1 cellular context compared by ENCODE assay signal in the genomic region with DNA sequence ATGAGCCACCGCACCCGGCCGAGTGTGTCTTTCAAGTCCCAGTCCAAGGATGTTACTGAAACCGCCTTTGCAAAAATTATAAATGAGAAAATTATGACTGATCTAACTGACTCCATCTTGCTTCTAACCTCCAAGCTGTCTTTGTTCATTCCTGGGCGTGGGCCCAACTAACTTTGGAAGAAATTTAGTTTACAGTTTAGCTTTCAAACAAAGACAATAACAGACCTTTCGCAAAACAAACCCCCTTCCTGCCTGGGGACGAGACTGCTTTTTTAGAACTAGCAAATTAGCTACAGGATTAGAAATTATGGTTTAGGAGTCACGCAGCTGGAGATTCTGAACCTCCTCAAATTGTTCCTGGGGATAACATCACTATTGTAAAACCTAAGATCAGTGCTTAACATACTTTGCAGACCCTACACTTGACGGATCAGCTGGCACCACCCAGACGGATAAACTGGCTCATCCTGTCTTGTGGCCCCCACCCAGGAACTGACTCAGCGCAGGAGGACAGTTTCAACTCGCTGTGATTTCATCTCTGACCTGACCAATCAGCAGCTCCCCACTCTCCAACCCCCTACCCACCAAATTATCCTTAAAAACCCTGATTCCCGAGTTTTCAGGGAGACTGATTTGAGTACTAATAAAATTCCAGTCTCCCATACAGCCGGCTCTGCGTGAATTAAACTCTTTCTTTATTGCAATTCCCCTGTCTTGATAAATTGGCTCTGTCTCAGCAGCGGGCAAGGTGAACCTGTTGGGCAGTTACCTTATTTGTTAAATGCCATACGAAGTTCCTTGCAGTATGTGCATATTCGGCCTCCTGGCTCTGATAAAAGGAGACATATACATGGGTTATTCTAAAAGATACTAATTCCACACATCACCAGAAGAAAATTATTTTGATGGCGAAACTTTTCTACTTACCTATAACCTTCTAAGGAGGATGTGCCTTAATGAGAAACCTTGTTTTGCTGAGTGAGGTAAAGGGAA.
TF ChIP-seq lines count a peak whose summit lies in the region.

No MANE protein-coding gene starts in this region.

TF ChIP-seq in WTC11, 78 proteins besides CTCF, POLR2A, EP300 and RAD21 (continued from another document):
- no peak for TF ChIP-seq ZNF219 (CRISPR knock-in tag; IDR thresholded peaks at IDR 0.05; ENCODE audit: borderline replicate concordance)
- no peak for TF ChIP-seq RELA (CRISPR knock-in tag; IDR thresholded peaks at IDR 0.05; ENCODE audit: borderline replicate concordance)
- TF ChIP-seq ETV6 (CRISPR knock-in tag; IDR thresholded peaks at IDR 0.05) = no peak
- no peak for TF ChIP-seq PRDM15 (CRISPR knock-in tag; IDR thresholded peaks at IDR 0.05)
- TF ChIP-seq, protein P1, sequence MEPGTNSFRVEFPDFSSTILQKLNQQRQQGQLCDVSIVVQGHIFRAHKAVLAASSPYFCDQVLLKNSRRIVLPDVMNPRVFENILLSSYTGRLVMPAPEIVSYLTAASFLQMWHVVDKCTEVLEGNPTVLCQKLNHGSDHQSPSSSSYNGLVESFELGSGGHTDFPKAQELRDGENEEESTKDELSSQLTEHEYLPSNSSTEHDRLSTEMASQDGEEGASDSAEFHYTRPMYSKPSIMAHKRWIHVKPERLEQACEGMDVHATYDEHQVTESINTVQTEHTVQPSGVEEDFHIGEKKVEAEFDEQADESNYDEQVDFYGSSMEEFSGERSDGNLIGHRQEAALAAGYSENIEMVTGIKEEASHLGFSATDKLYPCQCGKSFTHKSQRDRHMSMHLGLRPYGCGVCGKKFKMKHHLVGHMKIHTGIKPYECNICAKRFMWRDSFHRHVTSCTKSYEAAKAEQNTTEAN (CRISPR knock-in tag; IDR thresholded peaks at IDR 0.05) = no peak
